1 cellular context compared by ENCODE assay signal in genomic region chr12:389138-390096, GRCh38.
TF ChIP-seq lines count a peak whose summit lies in the region.

TSS of gene KDM5A (minus strand) at chr12:389320. CDS start at chr12:389091, 229 bp downstream.

TF ChIP-seq in GM12878, 131 proteins besides CTCF, POLR2A, EP300 and RAD21 (continued from another document and continues in another):
- TF ChIP-seq IRF3 (IDR thresholded peaks at IDR 0.05), result peak; percentile 51; the same call in 1 of the 2 replicates
- peak; percentile 40; the same call in 1 of the 2 replicates for TF ChIP-seq DPF2 (IDR thresholded peaks at IDR 0.05)
- peak; percentile 78 for TF ChIP-seq HCFC1 (IDR thresholded peaks at IDR 0.05; ENCODE audit: low read length)
- TF ChIP-seq NR2F1 (conservative IDR thresholded peaks at IDR 0.05), result peak; percentile 74
- TF ChIP-seq, protein P1, sequence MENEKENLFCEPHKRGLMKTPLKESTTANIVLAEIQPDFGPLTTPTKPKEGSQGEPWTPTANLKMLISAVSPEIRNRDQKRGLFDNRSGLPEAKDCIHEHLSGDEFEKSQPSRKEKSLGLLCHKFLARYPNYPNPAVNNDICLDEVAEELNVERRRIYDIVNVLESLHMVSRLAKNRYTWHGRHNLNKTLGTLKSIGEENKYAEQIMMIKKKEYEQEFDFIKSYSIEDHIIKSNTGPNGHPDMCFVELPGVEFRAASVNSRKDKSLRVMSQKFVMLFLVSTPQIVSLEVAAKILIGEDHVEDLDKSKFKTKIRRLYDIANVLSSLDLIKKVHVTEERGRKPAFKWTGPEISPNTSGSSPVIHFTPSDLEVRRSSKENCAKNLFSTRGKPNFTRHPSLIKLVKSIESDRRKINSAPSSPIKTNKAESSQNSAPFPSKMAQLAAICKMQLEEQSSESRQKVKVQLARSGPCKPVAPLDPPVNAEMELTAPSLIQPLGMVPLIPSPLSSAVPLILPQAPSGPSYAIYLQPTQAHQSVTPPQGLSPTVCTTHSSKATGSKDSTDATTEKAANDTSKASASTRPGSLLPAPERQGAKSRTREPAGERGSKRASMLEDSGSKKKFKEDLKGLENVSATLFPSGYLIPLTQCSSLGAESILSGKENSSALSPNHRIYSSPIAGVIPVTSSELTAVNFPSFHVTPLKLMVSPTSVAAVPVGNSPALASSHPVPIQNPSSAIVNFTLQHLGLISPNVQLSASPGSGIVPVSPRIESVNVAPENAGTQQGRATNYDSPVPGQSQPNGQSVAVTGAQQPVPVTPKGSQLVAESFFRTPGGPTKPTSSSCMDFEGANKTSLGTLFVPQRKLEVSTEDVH (IDR thresholded peaks at IDR 0.05; ENCODE audit: low read depth, partially characterized antibody), result peak; percentile 91
- TF ChIP-seq SP1 (IDR thresholded peaks at IDR 0.05; ENCODE audit: low read depth, low read length), result no peak
- TF ChIP-seq, protein P2, sequence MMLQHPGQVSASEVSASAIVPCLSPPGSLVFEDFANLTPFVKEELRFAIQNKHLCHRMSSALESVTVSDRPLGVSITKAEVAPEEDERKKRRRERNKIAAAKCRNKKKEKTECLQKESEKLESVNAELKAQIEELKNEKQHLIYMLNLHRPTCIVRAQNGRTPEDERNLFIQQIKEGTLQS (IDR thresholded peaks at IDR 0.05; ENCODE audit: borderline replicate concordance, extremely low read depth, low read depth, low read length), result peak; percentile 57; the same call in 1 of the 2 replicates
- TF ChIP-seq IKZF1 (conservative IDR thresholded peaks at IDR 0.05), result peak; percentile 96
- no peak for TF ChIP-seq ZSCAN29 (IDR thresholded peaks at IDR 0.05)
- no peak for TF ChIP-seq ZNF384 (IDR thresholded peaks at IDR 0.05; ENCODE audit: borderline replicate concordance, low read depth, low read length)
- TF ChIP-seq, protein P3, sequence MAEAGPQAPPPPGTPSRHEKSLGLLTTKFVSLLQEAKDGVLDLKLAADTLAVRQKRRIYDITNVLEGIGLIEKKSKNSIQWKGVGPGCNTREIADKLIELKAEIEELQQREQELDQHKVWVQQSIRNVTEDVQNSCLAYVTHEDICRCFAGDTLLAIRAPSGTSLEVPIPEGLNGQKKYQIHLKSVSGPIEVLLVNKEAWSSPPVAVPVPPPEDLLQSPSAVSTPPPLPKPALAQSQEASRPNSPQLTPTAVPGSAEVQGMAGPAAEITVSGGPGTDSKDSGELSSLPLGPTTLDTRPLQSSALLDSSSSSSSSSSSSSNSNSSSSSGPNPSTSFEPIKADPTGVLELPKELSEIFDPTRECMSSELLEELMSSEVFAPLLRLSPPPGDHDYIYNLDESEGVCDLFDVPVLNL (IDR thresholded peaks at IDR 0.05; ENCODE audit: low read depth, low read length), result peak; percentile 38; the same call in 1 of the 2 replicates
- TF ChIP-seq, protein P4, sequence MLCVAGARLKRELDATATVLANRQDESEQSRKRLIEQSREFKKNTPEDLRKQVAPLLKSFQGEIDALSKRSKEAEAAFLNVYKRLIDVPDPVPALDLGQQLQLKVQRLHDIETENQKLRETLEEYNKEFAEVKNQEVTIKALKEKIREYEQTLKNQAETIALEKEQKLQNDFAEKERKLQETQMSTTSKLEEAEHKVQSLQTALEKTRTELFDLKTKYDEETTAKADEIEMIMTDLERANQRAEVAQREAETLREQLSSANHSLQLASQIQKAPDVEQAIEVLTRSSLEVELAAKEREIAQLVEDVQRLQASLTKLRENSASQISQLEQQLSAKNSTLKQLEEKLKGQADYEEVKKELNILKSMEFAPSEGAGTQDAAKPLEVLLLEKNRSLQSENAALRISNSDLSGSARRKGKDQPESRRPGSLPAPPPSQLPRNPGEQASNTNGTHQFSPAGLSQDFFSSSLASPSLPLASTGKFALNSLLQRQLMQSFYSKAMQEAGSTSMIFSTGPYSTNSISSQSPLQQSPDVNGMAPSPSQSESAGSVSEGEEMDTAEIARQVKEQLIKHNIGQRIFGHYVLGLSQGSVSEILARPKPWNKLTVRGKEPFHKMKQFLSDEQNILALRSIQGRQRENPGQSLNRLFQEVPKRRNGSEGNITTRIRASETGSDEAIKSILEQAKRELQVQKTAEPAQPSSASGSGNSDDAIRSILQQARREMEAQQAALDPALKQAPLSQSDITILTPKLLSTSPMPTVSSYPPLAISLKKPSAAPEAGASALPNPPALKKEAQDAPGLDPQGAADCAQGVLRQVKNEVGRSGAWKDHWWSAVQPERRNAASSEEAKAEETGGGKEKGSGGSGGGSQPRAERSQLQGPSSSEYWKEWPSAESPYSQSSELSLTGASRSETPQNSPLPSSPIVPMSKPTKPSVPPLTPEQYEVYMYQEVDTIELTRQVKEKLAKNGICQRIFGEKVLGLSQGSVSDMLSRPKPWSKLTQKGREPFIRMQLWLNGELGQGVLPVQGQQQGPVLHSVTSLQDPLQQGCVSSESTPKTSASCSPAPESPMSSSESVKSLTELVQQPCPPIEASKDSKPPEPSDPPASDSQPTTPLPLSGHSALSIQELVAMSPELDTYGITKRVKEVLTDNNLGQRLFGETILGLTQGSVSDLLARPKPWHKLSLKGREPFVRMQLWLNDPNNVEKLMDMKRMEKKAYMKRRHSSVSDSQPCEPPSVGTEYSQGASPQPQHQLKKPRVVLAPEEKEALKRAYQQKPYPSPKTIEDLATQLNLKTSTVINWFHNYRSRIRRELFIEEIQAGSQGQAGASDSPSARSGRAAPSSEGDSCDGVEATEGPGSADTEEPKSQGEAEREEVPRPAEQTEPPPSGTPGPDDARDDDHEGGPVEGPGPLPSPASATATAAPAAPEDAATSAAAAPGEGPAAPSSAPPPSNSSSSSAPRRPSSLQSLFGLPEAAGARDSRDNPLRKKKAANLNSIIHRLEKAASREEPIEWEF (IDR thresholded peaks at IDR 0.05; ENCODE audit: insufficient replicate concordance, low read depth, low read length), result no peak
- no peak for TF ChIP-seq CHD4 (IDR thresholded peaks at IDR 0.05)
- peak; percentile 56; the same call in 1 of the 2 replicates for TF ChIP-seq CBFB (IDR thresholded peaks at IDR 0.05; ENCODE audit: low read depth)
- TF ChIP-seq TAF1 (IDR thresholded peaks at IDR 0.05; ENCODE audit: borderline replicate concordance, low read depth, low read length), result peak; percentile 96
- TF ChIP-seq HDAC6 (IDR thresholded peaks at IDR 0.05; ENCODE audit: unreplicated experiment), result no peak
- peak; percentile 47; the same call in 1 of the 2 replicates for TF ChIP-seq TCF3 (IDR thresholded peaks at IDR 0.05; ENCODE audit: borderline replicate concordance, insufficient read depth, low read depth, low read length)
- peak; percentile 82; the same call in 1 of the 2 replicates for TF ChIP-seq RB1 (IDR thresholded peaks at IDR 0.05; ENCODE audit: borderline replicate concordance)
- TF ChIP-seq, protein P5, sequence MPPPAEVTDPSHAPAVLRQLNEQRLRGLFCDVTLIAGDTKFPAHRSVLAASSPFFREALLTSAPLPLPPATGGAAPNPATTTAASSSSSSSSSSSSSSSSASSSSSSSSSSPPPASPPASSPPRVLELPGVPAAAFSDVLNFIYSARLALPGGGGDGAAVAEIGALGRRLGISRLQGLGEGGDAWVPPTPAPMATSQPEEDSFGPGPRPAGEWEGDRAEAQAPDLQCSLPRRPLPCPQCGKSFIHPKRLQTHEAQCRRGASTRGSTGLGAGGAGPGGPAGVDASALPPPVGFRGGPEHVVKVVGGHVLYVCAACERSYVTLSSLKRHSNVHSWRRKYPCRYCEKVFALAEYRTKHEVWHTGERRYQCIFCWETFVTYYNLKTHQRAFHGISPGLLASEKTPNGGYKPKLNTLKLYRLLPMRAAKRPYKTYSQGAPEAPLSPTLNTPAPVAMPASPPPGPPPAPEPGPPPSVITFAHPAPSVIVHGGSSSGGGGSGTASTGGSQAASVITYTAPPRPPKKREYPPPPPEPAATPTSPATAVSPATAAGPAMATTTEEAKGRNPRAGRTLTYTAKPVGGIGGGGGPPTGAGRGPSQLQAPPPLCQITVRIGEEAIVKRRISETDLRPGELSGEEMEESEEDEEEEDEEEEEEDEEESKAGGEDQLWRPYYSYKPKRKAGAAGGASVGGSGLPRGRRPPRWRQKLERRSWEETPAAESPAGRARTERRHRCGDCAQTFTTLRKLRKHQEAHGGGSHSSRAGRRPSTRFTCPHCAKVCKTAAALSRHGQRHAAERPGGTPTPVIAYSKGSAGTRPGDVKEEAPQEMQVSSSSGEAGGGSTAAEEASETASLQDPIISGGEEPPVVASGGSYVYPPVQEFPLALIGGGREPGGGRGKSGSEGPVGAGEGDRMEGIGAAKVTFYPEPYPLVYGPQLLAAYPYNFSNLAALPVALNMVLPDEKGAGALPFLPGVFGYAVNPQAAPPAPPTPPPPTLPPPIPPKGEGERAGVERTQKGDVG (CRISPR knock-in tag; IDR thresholded peaks at IDR 0.05), result no peak
- peak; percentile 93 for TF ChIP-seq MXI1 (IDR thresholded peaks at IDR 0.05; ENCODE audit: low read depth, low read length)
- TF ChIP-seq SUPT20H (IDR thresholded peaks at IDR 0.05; ENCODE audit: borderline replicate concordance, control insufficient read depth, low read depth, low read length), result no peak
- TF ChIP-seq GABPA (IDR thresholded peaks at IDR 0.05; ENCODE audit: low read depth), result peak; percentile 93
- no peak for TF ChIP-seq CBX3 (IDR thresholded peaks at IDR 0.05; ENCODE audit: borderline replicate concordance, low read depth)
- peak; percentile 63; the same call in 1 of the 2 replicates for TF ChIP-seq MTA2 (IDR thresholded peaks at IDR 0.05; ENCODE audit: low read depth)
- TF ChIP-seq SIN3A (IDR thresholded peaks at IDR 0.05; ENCODE audit: low read depth, low read length), result peak; percentile 95
- TF ChIP-seq ELK1 (IDR thresholded peaks at IDR 0.05; ENCODE audit: low read depth, low read length), result peak; percentile 99
- TF ChIP-seq BHLHE40 (IDR thresholded peaks at IDR 0.05; ENCODE audit: borderline replicate concordance in 1 of 2, low read depth in 2 of 2, low read length in 1 of 2), result peak; percentile 38 to 52; a peak in 2 of 4 replicates
- TF ChIP-seq ZNF207 (IDR thresholded peaks at IDR 0.05; ENCODE audit: borderline replicate concordance), result no peak; the same call in 1 of the 2 replicates
- peak; percentile 97 for TF ChIP-seq NBN (IDR thresholded peaks at IDR 0.05)
- TF ChIP-seq ZBTB33 (IDR thresholded peaks at IDR 0.05), result 0 out of 2 replicates have a peak, but pooled peaks have one; percentile 47
- 0 out of 2 replicates have a peak, but pooled peaks have one; percentile 62 for TF ChIP-seq CBX5 (IDR thresholded peaks at IDR 0.05; ENCODE audit: low read depth)
- TF ChIP-seq SMAD5 (IDR thresholded peaks at IDR 0.05; ENCODE audit: low read depth), result peak; percentile 67; the same call in 1 of the 2 replicates
- TF ChIP-seq FOXK2 (IDR thresholded peaks at IDR 0.05), result peak; percentile 67
- no peak for TF ChIP-seq KDM1A (IDR thresholded peaks at IDR 0.05; ENCODE audit: borderline replicate concordance)
- TF ChIP-seq RELB (IDR thresholded peaks at IDR 0.05; ENCODE audit: low read depth), result peak; percentile 92
